In genomic region chr6:29887330-29887818, GRCh38 we compare ENCODE assay signal across 8 cellular contexts. TPM values are rescaled to one million over a fixed set of nuclear protein-coding genes. Genes with fewer than 3 reads are reported as not detected.
A peak's percentile ranks its signal among the peaks of the same experiment; 100 is the strongest.
DNase-seq lines count a peak whose midpoint lies in the region; ATAC-seq and TF ChIP-seq lines count a peak whose summit lies in the region.

No MANE protein-coding gene starts in this region.

- DNase-seq in DMS79 treated with DMSO at 0.1 percent for 48 hours (lab: John Stamatoyannopoulos, UW) (peak; percentile 20), DMS79 (lab: John Stamatoyannopoulos, UW) (no peak), chondrocyte (ENCODE audit: low spot score) (no peak), left lung (peak in 1 of 2 donors; percentile 58), GM19240 (ENCODE audit: insufficient read length, low spot score) (no peak)
- peak; percentile 53 for DNase-seq in stimulated activated naive CD8-positive, alpha-beta T cell treated with anti-CD3 and anti-CD28 coated beads, Interleukin-15, Interleukin-2, amounts not matched to agents 100 U/mL and 50 U/mL, for 24 hours

- H3K9me3 ChIP-seq in left lung = no peaks in the 10 kb centered on the region

- peaks cover 0 to 18% of the 10 kb centered on the region in 2 donors for H3K4me1 ChIP-seq in left lung

- intact Hi-C loops in left lung (cut with DNase I) = no loop called here

- peak overlapping the region; percentile 90 to 95 for H3K27ac ChIP-seq in left lung

- H3K27ac Mint-ChIP-seq in T-helper 1 cell treated with Interleukin-12 subunit alpha and Interleukin-12 subunit beta and Interleukin-4 antibody, amounts not matched to agents 30 μg/mL and 1 μg/mL, for 36 hours = peak overlapping the region; percentile 91
- H3K27ac Mint-ChIP-seq in chondrocyte (ENCODE audit: unreplicated experiment) = no peak overlapping the region

- ATAC-seq in HG03045 (IDR thresholded peaks at IDR 0.05; ENCODE audit: unreplicated experiment) (peak; percentile 11), left lung (peak; percentile 57)
- no peak for ATAC-seq in stimulated activated naive CD8-positive, alpha-beta T cell treated with anti-CD3 and anti-CD28 coated beads, Interleukin-15, Interleukin-2, amounts not matched to agents 100 U/mL and 50 U/mL, for 24 hours

- peaks cover 18% of the 10 kb centered on the region for H3K9me3 Mint-ChIP-seq in T-helper 1 cell treated with Interleukin-12 subunit alpha and Interleukin-12 subunit beta and Interleukin-4 antibody, amounts not matched to agents 30 μg/mL and 1 μg/mL, for 36 hours
- H3K9me3 Mint-ChIP-seq in chondrocyte (ENCODE audit: low read depth) = no peaks in the 10 kb centered on the region

- peak overlapping the region; percentile 83 for H3K4me3 Mint-ChIP-seq in T-helper 1 cell treated with Interleukin-12 subunit alpha and Interleukin-12 subunit beta and Interleukin-4 antibody, amounts not matched to agents 30 μg/mL and 1 μg/mL, for 36 hours
- H3K4me3 Mint-ChIP-seq in chondrocyte (ENCODE audit: unreplicated experiment) = peak overlapping the region; percentile 74

- no peaks in the 10 kb centered on the region for H3K27me3 ChIP-seq in left lung

- no peaks in the 10 kb centered on the region for H3K36me3 ChIP-seq in left lung

- H3K4me3 ChIP-seq in left lung = peak overlapping the region; percentile 45 to 82

- H3K36me3 Mint-ChIP-seq in T-helper 1 cell treated with Interleukin-12 subunit alpha and Interleukin-12 subunit beta and Interleukin-4 antibody, amounts not matched to agents 30 μg/mL and 1 μg/mL, for 36 hours (ENCODE audit: low read depth) = peaks cover 18% of the 10 kb centered on the region
- peaks cover 2% of the 10 kb centered on the region for H3K36me3 Mint-ChIP-seq in chondrocyte (ENCODE audit: low read depth)

- TF ChIP-seq CTCF in chondrocyte (IDR thresholded peaks at IDR 0.05) (no peak), left lung (IDR thresholded peaks at IDR 0.05) (no peak)

- peaks cover 12% of the 10 kb centered on the region for H3K27me3 Mint-ChIP-seq in T-helper 1 cell treated with Interleukin-12 subunit alpha and Interleukin-12 subunit beta and Interleukin-4 antibody, amounts not matched to agents 30 μg/mL and 1 μg/mL, for 36 hours (ENCODE audit: low read depth)
- peaks cover 28% of the 10 kb centered on the region for H3K27me3 Mint-ChIP-seq in chondrocyte (ENCODE audit: low read depth)

- H3K4me1 Mint-ChIP-seq in T-helper 1 cell treated with Interleukin-12 subunit alpha and Interleukin-12 subunit beta and Interleukin-4 antibody, amounts not matched to agents 30 μg/mL and 1 μg/mL, for 36 hours (ENCODE audit: low read depth) = peaks cover 10% of the 10 kb centered on the region
- H3K4me1 Mint-ChIP-seq in chondrocyte (ENCODE audit: low read depth) = peaks cover 8% of the 10 kb centered on the region

RNA-seq across cellular contexts. Expression of gene HLA-A, which starts 55.0 kb away (rescaled TPM):
- total RNA-seq in chondrocyte = 110 to 191 TPM (median 187 TPM) in 3 replicates
- 1,000 to 10,000 TPM in 1 of 2 donors, 100 to 1,000 TPM in 1; 930 to 1,150 TPM for total RNA-seq in left lung

RNA-seq across cellular contexts. Expression of gene HLA-G, which starts 59.7 kb away (rescaled TPM):
- total RNA-seq in chondrocyte (0.30 to 0.46 TPM in 2 of 3 replicates, not detected in the other), left lung (10 to 100 TPM; 11.1 to 17.7 TPM)

Comparison
In these comparisons a context has a peak if more than half of its experiments do, and no peak if none do; other contexts are left out.
1. DNase-seq: peak in DMS79 treated with DMSO at 0.1 percent for 48 hours (single experiment) and stimulated activated naive CD8-positive, alpha-beta T cell treated with anti-CD3 and anti-CD28 coated beads, Interleukin-15, Interleukin-2, amounts not matched to agents 100 U/mL and 50 U/mL, for 24 hours (single experiment); none in DMS79 (single experiment), chondrocyte (single experiment) and GM19240 (single experiment).